8 cellular contexts compared by ENCODE assay signal in the genomic region with DNA sequence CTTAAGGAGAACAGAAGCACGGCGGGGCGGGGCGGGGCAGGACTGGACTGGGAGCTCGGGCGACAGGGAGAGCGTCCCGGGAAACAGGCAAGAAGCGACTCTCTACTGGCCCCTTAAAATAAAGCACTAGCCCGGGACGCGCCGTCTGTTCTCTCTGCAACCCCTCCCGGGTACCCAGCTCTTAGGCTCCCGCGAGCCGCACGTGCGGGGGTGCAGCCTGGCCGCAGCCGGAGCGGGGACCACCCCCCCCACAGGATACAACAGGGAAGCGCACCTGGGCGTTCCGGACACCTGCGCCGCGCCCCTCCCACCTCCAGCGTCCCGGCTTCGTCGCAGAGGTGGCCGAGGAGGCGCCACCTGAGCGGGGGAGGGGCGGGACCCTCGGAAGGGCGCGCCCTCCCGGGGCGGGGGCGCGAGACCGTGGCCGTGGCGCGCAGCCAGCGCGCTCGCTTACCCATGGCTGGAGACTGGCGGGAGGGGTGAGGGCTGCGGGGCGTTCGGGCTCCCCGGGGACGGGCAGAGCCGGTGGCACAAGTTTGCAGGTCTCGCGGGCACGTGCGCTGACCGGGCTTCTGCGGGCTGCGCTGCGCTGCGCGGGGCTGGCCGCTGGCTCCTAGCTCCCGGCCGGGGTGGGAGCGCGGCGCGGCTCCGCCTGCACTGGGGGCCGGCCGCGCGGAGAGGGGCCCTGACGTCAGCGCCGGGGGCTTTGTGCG.
DNase-seq lines count a peak whose midpoint lies in the region; ATAC-seq and TF ChIP-seq lines count a peak whose summit lies in the region.

No MANE protein-coding gene starts in this region.

- TF ChIP-seq CTCF in GM10248 (IDR thresholded peaks at IDR 0.05; ENCODE audit: control extremely low read depth, extremely low read depth, low read depth, missing control alignments) = no peak
- no peak for TF ChIP-seq CTCF in suprapubic skin (IDR thresholded peaks at IDR 0.05)

- H3K27me3 ChIP-seq in suprapubic skin = no peaks in the 10 kb centered on the region

- ATAC-seq in left lobe of liver (peak; percentile 55), HG02852 (IDR thresholded peaks at IDR 0.05; ENCODE audit: unreplicated experiment) (no peak), GM21737 (IDR thresholded peaks at IDR 0.05; ENCODE audit: unreplicated experiment) (no peak)

- no peak for TF ChIP-seq POLR2A in suprapubic skin (IDR thresholded peaks at IDR 0.05)

- 0% methylated on average over 4 of the region's 83 CpGs for WGBS in suprapubic skin

- H3K36me3 ChIP-seq in suprapubic skin = no peaks in the 10 kb centered on the region

- peaks cover 6% of the 10 kb centered on the region for H3K4me1 ChIP-seq in suprapubic skin

- POLR2A ChIA-PET in GM10248 (lab: Yijun Ruan, JAX) = no interaction called here

- H3K4me3 ChIP-seq in suprapubic skin = peak overlapping the region; percentile 63

- no peak for TF ChIP-seq EP300 in suprapubic skin (IDR thresholded peaks at IDR 0.05)

- CTCF ChIA-PET in GM10248 (lab: Yijun Ruan, JAX) = no interaction called here

- peak; percentile 28 for DNase-seq in GM10248 (ENCODE audit: extremely low spot score)
- DNase-seq in NCI-H69 (lab: John Stamatoyannopoulos, UW) = peak; percentile 70
- peak in 37 of 61 donors; percentile 1 to 56 (median 20) for DNase-seq in caudate nucleus (lab: John Stamatoyannopoulos, UW)
- no peak for DNase-seq in left lobe of liver (ENCODE audit: low spot score)
- DNase-seq in suprapubic skin (ENCODE audit: low spot score in 2 of 2) = peak in 1 of 2 donors; percentile 82
- DNase-seq in NOMO-1 treated with DMSO at 0.1 percent for 48 hours (lab: John Stamatoyannopoulos, UW; ENCODE audit: unreplicated experiment) = no peak

- H3K27ac ChIP-seq in caudate nucleus (ENCODE audit: low read depth, low read length) = peak overlapping the region; percentile 90
- peak overlapping the region; percentile 41 for H3K27ac ChIP-seq in suprapubic skin

- no peaks in the 10 kb centered on the region for H3K9me3 ChIP-seq in suprapubic skin

Comparison
In these comparisons a context has a peak if more than half of its experiments do, and no peak if none do; other contexts are left out.
1. DNase-seq: peak in GM10248 (single experiment), NCI-H69 (single experiment) and caudate nucleus (37 of 61); none in left lobe of liver (single experiment) and NOMO-1 treated with DMSO at 0.1 percent for 48 hours (single experiment).